In the genomic region with DNA sequence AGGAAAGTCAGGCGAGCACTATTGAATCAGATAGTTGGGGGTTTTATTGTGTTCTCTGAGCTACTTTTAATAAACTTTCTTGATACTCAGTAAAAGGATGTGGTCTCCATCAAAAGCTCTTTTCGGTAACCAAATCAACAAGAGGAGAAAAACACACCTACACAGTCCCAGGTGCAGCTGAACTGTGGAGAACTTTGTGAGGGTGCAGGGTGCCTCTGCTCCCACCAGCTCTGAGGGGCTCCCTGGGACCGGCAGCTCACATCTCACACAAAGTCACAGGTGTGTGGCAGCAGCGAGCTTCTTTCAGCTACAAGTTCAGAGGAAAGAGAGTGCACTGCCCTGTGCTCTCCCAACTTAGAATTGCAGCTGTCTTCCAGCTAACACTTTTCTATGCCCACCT, we compare ENCODE assay signal across 10 cellular contexts.
DNase-seq lines count a peak whose midpoint lies in the region; ATAC-seq and TF ChIP-seq lines count a peak whose summit lies in the region.
"Had no signal": no experiment of that assay in that cellular context is flagged by ENCODE, and none has a peak within 500 bp of the region (broad histone marks: within the 10 kb centered on the region; RNA-seq: fewer than 3 reads in every experiment).

No MANE protein-coding gene starts in this region.

- TF ChIP-seq EP300 in esophagus muscularis mucosa (IDR thresholded peaks at IDR 0.05) = no peak

- no peaks in the 10 kb centered on the region for H3K9me3 ChIP-seq in CD4-positive, alpha-beta T cell (ENCODE audit: control insufficient read depth, low read length)
- H3K9me3 ChIP-seq in MM.1S (replicated peaks; ENCODE audit: insufficient read depth, low read length) (no peaks in the 10 kb centered on the region), esophagus muscularis mucosa (no peaks in the 10 kb centered on the region)

- peak; percentile 88 for ATAC-seq in CD4-positive, alpha-beta T cell (ENCODE audit: poor library complexity)
- no peak for ATAC-seq in HG03045 (IDR thresholded peaks at IDR 0.05; ENCODE audit: unreplicated experiment)
- no peak for ATAC-seq in HG02973 (IDR thresholded peaks at IDR 0.05; ENCODE audit: unreplicated experiment)

- no peak overlapping the region for H3K4me2 ChIP-seq in MM.1S (ENCODE audit: low read depth, low read length)

- peak; percentile 7 to 59 (median 45) for DNase-seq in CD4-positive, alpha-beta T cell
- peak; percentile 48 for DNase-seq in MM.1S
- DNase-seq in activated T-cell treated with anti-CD3 and anti-CD28 coated beads, Interleukin-2, amount 50 U/mL, for 48 hours = peak; percentile 71 to 77
- peak; percentile 40 to 70 (median 52) for DNase-seq in stimulated activated CD4-positive, alpha-beta T cell treated with anti-CD3 and anti-CD28 coated beads, Interleukin-12 subunit alpha, Interleukin-12 subunit beta, amount 100 ng/mL, for 48 hours (ENCODE audit: low read depth in 2 of 3, low spot score in 1 of 3)
- DNase-seq in esophagus muscularis mucosa (ENCODE audit: extremely low spot score) = no peak
- DNase-seq in effector CD4-positive, alpha-beta T cell = no peak
- DNase-seq: SHP77 treated with DMSO at 0.1 percent for 48 hours had no signal

- H3K36me3 ChIP-seq in MM.1S (replicated peaks; ENCODE audit: insufficient read depth, low read length) (no peaks in the 10 kb centered on the region), esophagus muscularis mucosa (no peaks in the 10 kb centered on the region)

- peak; percentile 12 for TF ChIP-seq CTCF in CD4-positive, alpha-beta T cell (IDR thresholded peaks at IDR 0.05)
- TF ChIP-seq CTCF in MM.1S (IDR thresholded peaks at IDR 0.05; ENCODE audit: low read length) (no peak), esophagus muscularis mucosa (IDR thresholded peaks at IDR 0.05) (no peak)

- H3K9me2 ChIP-seq in MM.1S (replicated peaks; ENCODE audit: insufficient read depth, low read length) = no peaks in the 10 kb centered on the region

- peaks cover 67% of the 10 kb centered on the region for H3K4me1 Mint-ChIP-seq in CD4-positive, alpha-beta T cell (ENCODE audit: low read depth)

- TF ChIP-seq POLR2A in esophagus muscularis mucosa (IDR thresholded peaks at IDR 0.05; ENCODE audit: low read depth) = no peak

- POLR2A ChIA-PET in CD4-positive, alpha-beta T cell (lab: Charles Lee) = interaction anchor here (0.5 to 1.8 kb wide), 26 partner anchors 9 to 1120 kb away, joined by 3 to 53 read pairs (median 6); partner anchors contain the start of gene ID2

- no peaks in the 10 kb centered on the region for H3K79me2 ChIP-seq in MM.1S (ENCODE audit: low read length)

- intact Hi-C loops in CD4-positive, alpha-beta T cell (cut with DNase I, micrococcal nuclease) = loop anchor here (10.0 kb wide), 3 partner anchors 107 to 1117 kb away; partner anchors contain the start of gene ID2 (in 1 of the 2)
- intact Hi-C loops in esophagus muscularis mucosa (cut with DNase I) = no loop called here

- CTCF ChIA-PET in CD4-positive, alpha-beta T cell (lab: Charles Lee) = interaction anchor here (1.0 to 1.7 kb wide), 2 partner anchors 9 to 104 kb away, joined by 3 to 4 read pairs; no protein-coding TSS in a partner anchor

- no peak overlapping the region for H2AFZ ChIP-seq in MM.1S (ENCODE audit: low read length)

- no peaks in the 10 kb centered on the region for H3K27me3 ChIP-seq in CD4-positive, alpha-beta T cell (ENCODE audit: control insufficient read depth, insufficient read depth, low read length)
- H3K27me3 ChIP-seq in MM.1S (replicated peaks; ENCODE audit: insufficient read depth, low read length) = no peaks in the 10 kb centered on the region
- no peaks in the 10 kb centered on the region for H3K27me3 ChIP-seq in esophagus muscularis mucosa

- WGBS in esophagus muscularis mucosa = 75% methylated on average over 4 of the region's 4 CpGs

- peaks cover 8% of the 10 kb centered on the region for H3K9me3 Mint-ChIP-seq in CD4-positive, alpha-beta T cell

- H3K4me1 ChIP-seq in MM.1S (ENCODE audit: low read length) (no peaks in the 10 kb centered on the region), esophagus muscularis mucosa (no peaks in the 10 kb centered on the region)

- peak overlapping the region; percentile 52 for H3K27ac ChIP-seq in CD4-positive, alpha-beta T cell (ENCODE audit: low read depth, low read length)
- no peak overlapping the region for H3K27ac ChIP-seq in MM.1S (ENCODE audit: low read length)
- H3K27ac ChIP-seq in esophagus muscularis mucosa (replicated peaks in 1 of 4) = no peak overlapping the region

- peak overlapping the region; percentile 91 for H3K27ac Mint-ChIP-seq in CD4-positive, alpha-beta T cell

- H3K4me3 ChIP-seq in MM.1S (ENCODE audit: low read length) (no peak overlapping the region), esophagus muscularis mucosa (no peak overlapping the region)

- peaks cover 5% of the 10 kb centered on the region for H3K36me3 Mint-ChIP-seq in CD4-positive, alpha-beta T cell (ENCODE audit: low read depth)

- no peaks in the 10 kb centered on the region for H3F3A ChIP-seq in MM.1S (ENCODE audit: insufficient read depth, low read length)

- peak overlapping the region; percentile 43 for H3K4me3 Mint-ChIP-seq in CD4-positive, alpha-beta T cell
- H3K4me3 Mint-ChIP-seq: natural killer cell treated with Interleukin-12 subunit alpha and Interleukin-12 subunit beta and Interleukin-15 and Interleukin-18, amount 100 ng/mL, for 72 hours had no signal

- no peaks in the 10 kb centered on the region for H3K27me3 Mint-ChIP-seq in CD4-positive, alpha-beta T cell

- no peaks in the 10 kb centered on the region for H4K20me1 ChIP-seq in MM.1S (ENCODE audit: insufficient read depth, low read length)

- no peak overlapping the region for H3K9ac ChIP-seq in MM.1S (ENCODE audit: low read length)

Comparison
In these comparisons a context has a peak if more than half of its experiments do, and no peak if none do; other contexts are left out.
1. DNase-seq: peak in CD4-positive, alpha-beta T cell (10 of 10), MM.1S (single experiment), activated T-cell treated with anti-CD3 and anti-CD28 coated beads, Interleukin-2, amount 50 U/mL, for 48 hours (2 of 2) and stimulated activated CD4-positive, alpha-beta T cell treated with anti-CD3 and anti-CD28 coated beads, Interleukin-12 subunit alpha, Interleukin-12 subunit beta, amount 100 ng/mL, for 48 hours (3 of 3); none in esophagus muscularis mucosa (single experiment) and effector CD4-positive, alpha-beta T cell (single experiment).